11 cellular contexts compared by ENCODE assay signal in genomic region chr14:85534914-85535313, GRCh38. TPM values are rescaled to one million over a fixed set of nuclear protein-coding genes. Genes with fewer than 3 reads are reported as not detected.
DNase-seq lines count a peak whose midpoint lies in the region; ATAC-seq and TF ChIP-seq lines count a peak whose summit lies in the region.
"Had no signal": no experiment of that assay in that cellular context is flagged by ENCODE, and none has a peak within 500 bp of the region (broad histone marks: within the 10 kb centered on the region; RNA-seq: fewer than 3 reads in every experiment).

No MANE protein-coding gene starts in this region.

- no peak overlapping the region for H3K56ac ChIP-seq in H9 (ENCODE audit: insufficient read length, low read depth, low read length)

- no CpG with 5 or more reads among the region's 8 CpGs for WGBS in H9 (ENCODE audit: extremely low coverage, insufficient read length, low lambda C conversion rate)
- 18 to 30% methylated on average over 8 of the region's 8 CpGs for WGBS in lower leg skin, 2 donors

- H3K9ac ChIP-seq in H9 (ENCODE audit: extremely low read depth, insufficient read length, low read length) = no peak overlapping the region

- no peaks in the 10 kb centered on the region for H3K79me1 ChIP-seq in H9 (ENCODE audit: insufficient read depth, low read depth, low read length, poor library complexity, severe bottlenecking)

- H3K23me2 ChIP-seq in H9 (ENCODE audit: insufficient read length, low read depth, low read length, poor library complexity, severe bottlenecking) = peaks cover 40% of the 10 kb centered on the region

- H4K8ac ChIP-seq in H9 (replicated peaks; ENCODE audit: insufficient read length, low read depth, low read length) = no peak overlapping the region

- no peak overlapping the region for H2BK15ac ChIP-seq in H9 (ENCODE audit: low read depth, low read length)

- H3K4me1 ChIP-seq in H9 (ENCODE audit: insufficient read depth, low read length) = peaks cover 7% of the 10 kb centered on the region; the same call in 1 of the 2 replicates

- H3K27me3 ChIP-seq in H9 (ENCODE audit: insufficient read depth, low read length) = peaks cover 42% of the 10 kb centered on the region

- peak overlapping the region; percentile 68 to 83 for H3K4me3 Mint-ChIP-seq in H9
- H3K4me3 Mint-ChIP-seq: activated naive CD4-positive, alpha-beta T cell treated with anti-CD3 and anti-CD28 coated beads, Interleukin-2, amount 50 U/mL, for 24 hours had no signal

- H2BK5ac ChIP-seq in H9 (ENCODE audit: insufficient read length, low read length) = no peak overlapping the region

- H3K23ac ChIP-seq in H9 (ENCODE audit: insufficient read length, low read depth, low read length) = no peak overlapping the region

- no peak overlapping the region for H3K18ac ChIP-seq in H9 (ENCODE audit: insufficient read length, low read depth, low read length)

- DNase-seq in H9 (no peak), skeletal muscle cell (ENCODE audit: low read depth) (no peak), lower leg skin (ENCODE audit: low spot score in 2 of 2) (no peak), OCI-M2 (lab: John Stamatoyannopoulos, UW; ENCODE audit: unreplicated experiment) (no peak)
- no peak for DNase-seq in stimulated activated CD4-positive, alpha-beta T cell treated with anti-CD3 and anti-CD28 coated beads, Interleukin-1b, Interleukin-23, amount 100 ng/mL, for 48 hours
- DNase-seq: NCI-H2029, right lobe of liver had no signal

- no peak for TF ChIP-seq POLR2A in lower leg skin (IDR thresholded peaks at IDR 0.05)

- no peak overlapping the region for H2BK12ac ChIP-seq in H9 (ENCODE audit: insufficient read length, low read depth, low read length)

- H3K14ac ChIP-seq in H9 (ENCODE audit: insufficient read depth, low read length) = no peak overlapping the region

- no peak overlapping the region for H2AK5ac ChIP-seq in H9 (ENCODE audit: insufficient read length, low read length)

- no peak overlapping the region for H2AFZ ChIP-seq in H9 (ENCODE audit: low read length)

- H3T11ph ChIP-seq in H9 (ENCODE audit: low read length) = no peak overlapping the region

- ATAC-seq in HG03108 (IDR thresholded peaks at IDR 0.05; ENCODE audit: unreplicated experiment) = no peak
- ATAC-seq: right lobe of liver had no signal

- H3K79me2 ChIP-seq in H9 (ENCODE audit: insufficient read depth, low read length) = no peaks in the 10 kb centered on the region

- H2BK20ac ChIP-seq in H9 (ENCODE audit: low read depth, low read length, poor library complexity, severe bottlenecking) = no peak overlapping the region

- intact Hi-C loops in lower leg skin (cut with DNase I; ENCODE audit: low total_unique reads) = no loop called here

- peaks cover 54% of the 10 kb centered on the region in 2 experiments for H3K4me1 Mint-ChIP-seq in H9

- H3K9me3 ChIP-seq in H9 (ENCODE audit: control insufficient read depth, low read depth, low read length) = no peaks in the 10 kb centered on the region
- H3K9me3 ChIP-seq: right lobe of liver had no signal

- no peak overlapping the region for H2BK120ac ChIP-seq in H9 (ENCODE audit: low read depth, low read length, poor library complexity, severe bottlenecking)

- no peak overlapping the region for H3K4ac ChIP-seq in H9 (ENCODE audit: low read depth, low read length)

- TF ChIP-seq CTCF in H9 (conservative IDR thresholded peaks at IDR 0.05) = no peak
- TF ChIP-seq CTCF in lower leg skin (IDR thresholded peaks at IDR 0.05) = no peak

- H3K27me3 Mint-ChIP-seq in H9 (ENCODE audit: low read depth) = peaks cover 69% of the 10 kb centered on the region

- H3K36me3 Mint-ChIP-seq in H9 (ENCODE audit: insufficient read depth in 1 of 3, low read depth in 3 of 3) = no peaks in the 10 kb centered on the region; a peak in 1 of 7 replicates
- H3K36me3 Mint-ChIP-seq: activated naive CD4-positive, alpha-beta T cell treated with anti-CD3 and anti-CD28 coated beads, Interleukin-2, amount 50 U/mL, for 24 hours had no signal

- no peak overlapping the region for H3K27ac Mint-ChIP-seq in H9
- H3K27ac Mint-ChIP-seq: activated naive CD4-positive, alpha-beta T cell treated with anti-CD3 and anti-CD28 coated beads, Interleukin-2, amount 50 U/mL, for 24 hours had no signal

- no peak overlapping the region for H3K27ac ChIP-seq in H9 (ENCODE audit: insufficient read length, low read depth, low read length)
- peak overlapping the region; percentile 80 for H3K27ac ChIP-seq in angular gyrus (ENCODE audit: low read depth, low read length)
- H3K27ac ChIP-seq: right lobe of liver had no signal

- H3K4me2 ChIP-seq in H9 (ENCODE audit: insufficient read depth, insufficient read length, low read length) = peak overlapping the region; percentile 53

- H4K5ac ChIP-seq in H9 (ENCODE audit: insufficient read length, low read depth, low read length) = no peak overlapping the region

- H3K9me3 Mint-ChIP-seq in H9 = peaks cover 2 to 5% of the 10 kb centered on the region in 2 experiments; a peak in 2 of 5 replicates
- H3K9me3 Mint-ChIP-seq: activated naive CD4-positive, alpha-beta T cell treated with anti-CD3 and anti-CD28 coated beads, Interleukin-2, amount 50 U/mL, for 24 hours had no signal

- H3K4me3 ChIP-seq in iPS-11a (ENCODE audit: low read depth, low read length) = peak overlapping the region; percentile 72
- H3K4me3 ChIP-seq in skeletal muscle cell (ENCODE audit: low read depth, low read length) = peak overlapping the region; percentile 89
- no peak overlapping the region for H3K4me3 ChIP-seq in lower leg skin (ENCODE audit: low read depth, poor library complexity, severe bottlenecking)

- H4K91ac ChIP-seq in H9 (ENCODE audit: insufficient read length, low read depth, low read length) = no peak overlapping the region

- no peaks in the 10 kb centered on the region for H4K20me1 ChIP-seq in H9 (ENCODE audit: control insufficient read depth, insufficient read depth, insufficient read length)

RNA-seq across cellular contexts. Expression of gene FLRT2, which starts 5.0 kb away (rescaled TPM):
- 2.8 and 3.3 TPM in 2 replicates for total RNA-seq in H9 (2021)
- total RNA-seq in lower leg skin = 10 to 100 TPM; 11.5 to 36.5 (median 28.0) TPM
